ENCODE assay signal across 1 cellular context in the genomic region with DNA sequence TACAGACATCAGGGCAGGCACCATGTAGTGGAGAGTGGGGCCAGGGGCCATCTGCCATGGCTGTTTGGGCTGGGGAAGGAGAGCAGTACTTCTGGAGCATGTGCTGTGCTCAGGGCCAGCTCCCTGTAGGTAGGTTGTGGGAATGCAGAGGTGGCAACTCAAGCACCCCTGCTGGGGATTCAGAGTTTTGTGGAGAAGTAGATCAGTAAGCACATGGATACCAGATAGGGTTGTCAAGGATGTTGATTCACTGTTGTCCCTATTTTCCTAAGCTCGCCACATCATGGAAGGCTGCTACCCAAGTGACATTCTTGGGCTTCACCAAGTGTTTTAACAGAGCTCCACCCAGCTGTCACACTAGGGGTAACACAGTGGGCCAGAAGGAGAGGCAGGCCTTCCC.
TF ChIP-seq lines count a peak whose summit lies in the region.

No MANE protein-coding gene starts in this region.

TF ChIP-seq in GM23338, 12 proteins besides CTCF, POLR2A, EP300 and RAD21 (continued from another document):
- TF ChIP-seq, protein P1, sequence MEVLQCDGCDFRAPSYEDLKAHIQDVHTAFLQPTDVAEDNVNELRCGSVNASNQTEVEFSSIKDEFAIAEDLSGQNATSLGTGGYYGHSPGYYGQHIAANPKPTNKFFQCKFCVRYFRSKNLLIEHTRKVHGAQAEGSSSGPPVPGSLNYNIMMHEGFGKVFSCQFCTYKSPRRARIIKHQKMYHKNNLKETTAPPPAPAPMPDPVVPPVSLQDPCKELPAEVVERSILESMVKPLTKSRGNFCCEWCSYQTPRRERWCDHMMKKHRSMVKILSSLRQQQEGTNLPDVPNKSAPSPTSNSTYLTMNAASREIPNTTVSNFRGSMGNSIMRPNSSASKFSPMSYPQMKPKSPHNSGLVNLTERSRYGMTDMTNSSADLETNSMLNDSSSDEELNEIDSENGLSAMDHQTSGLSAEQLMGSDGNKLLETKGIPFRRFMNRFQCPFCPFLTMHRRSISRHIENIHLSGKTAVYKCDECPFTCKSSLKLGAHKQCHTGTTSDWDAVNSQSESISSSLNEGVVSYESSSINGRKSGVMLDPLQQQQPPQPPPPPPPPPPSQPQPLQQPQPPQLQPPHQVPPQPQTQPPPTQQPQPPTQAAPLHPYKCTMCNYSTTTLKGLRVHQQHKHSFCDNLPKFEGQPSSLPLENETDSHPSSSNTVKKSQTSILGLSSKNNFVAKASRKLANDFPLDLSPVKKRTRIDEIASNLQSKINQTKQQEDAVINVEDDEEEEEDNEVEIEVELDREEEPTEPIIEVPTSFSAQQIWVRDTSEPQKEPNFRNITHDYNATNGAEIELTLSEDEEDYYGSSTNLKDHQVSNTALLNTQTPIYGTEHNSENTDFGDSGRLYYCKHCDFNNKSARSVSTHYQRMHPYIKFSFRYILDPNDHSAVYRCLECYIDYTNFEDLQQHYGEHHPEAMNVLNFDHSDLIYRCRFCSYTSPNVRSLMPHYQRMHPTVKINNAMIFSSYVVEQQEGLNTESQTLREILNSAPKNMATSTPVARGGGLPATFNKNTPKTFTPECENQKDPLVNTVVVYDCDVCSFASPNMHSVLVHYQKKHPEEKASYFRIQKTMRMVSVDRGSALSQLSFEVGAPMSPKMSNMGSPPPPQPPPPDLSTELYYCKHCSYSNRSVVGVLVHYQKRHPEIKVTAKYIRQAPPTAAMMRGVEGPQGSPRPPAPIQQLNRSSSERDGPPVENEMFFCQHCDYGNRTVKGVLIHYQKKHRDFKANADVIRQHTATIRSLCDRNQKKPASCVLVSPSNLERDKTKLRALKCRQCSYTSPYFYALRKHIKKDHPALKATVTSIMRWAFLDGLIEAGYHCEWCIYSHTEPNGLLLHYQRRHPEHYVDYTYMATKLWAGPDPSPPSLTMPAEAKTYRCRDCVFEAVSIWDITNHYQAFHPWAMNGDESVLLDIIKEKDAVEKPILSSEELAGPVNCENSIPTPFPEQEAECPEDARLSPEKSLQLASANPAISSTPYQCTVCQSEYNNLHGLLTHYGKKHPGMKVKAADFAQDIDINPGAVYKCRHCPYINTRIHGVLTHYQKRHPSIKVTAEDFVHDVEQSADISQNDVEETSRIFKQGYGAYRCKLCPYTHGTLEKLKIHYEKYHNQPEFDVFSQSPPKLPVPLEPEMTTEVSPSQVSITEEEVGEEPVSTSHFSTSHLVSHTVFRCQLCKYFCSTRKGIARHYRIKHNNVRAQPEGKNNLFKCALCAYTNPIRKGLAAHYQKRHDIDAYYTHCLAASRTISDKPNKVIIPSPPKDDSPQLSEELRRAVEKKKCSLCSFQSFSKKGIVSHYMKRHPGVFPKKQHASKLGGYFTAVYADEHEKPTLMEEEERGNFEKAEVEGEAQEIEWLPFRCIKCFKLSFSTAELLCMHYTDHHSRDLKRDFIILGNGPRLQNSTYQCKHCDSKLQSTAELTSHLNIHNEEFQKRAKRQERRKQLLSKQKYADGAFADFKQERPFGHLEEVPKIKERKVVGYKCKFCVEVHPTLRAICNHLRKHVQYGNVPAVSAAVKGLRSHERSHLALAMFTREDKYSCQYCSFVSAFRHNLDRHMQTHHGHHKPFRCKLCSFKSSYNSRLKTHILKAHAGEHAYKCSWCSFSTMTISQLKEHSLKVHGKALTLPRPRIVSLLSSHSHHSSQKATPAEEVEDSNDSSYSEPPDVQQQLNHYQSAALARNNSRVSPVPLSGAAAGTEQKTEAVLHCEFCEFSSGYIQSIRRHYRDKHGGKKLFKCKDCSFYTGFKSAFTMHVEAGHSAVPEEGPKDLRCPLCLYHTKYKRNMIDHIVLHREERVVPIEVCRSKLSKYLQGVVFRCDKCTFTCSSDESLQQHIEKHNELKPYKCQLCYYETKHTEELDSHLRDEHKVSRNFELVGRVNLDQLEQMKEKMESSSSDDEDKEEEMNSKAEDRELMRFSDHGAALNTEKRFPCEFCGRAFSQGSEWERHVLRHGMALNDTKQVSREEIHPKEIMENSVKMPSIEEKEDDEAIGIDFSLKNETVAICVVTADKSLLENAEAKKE (CRISPR knock-in tag; IDR thresholded peaks at IDR 0.05), result no peak
- no peak for TF ChIP-seq EZH2 (IDR thresholded peaks at IDR 0.05; ENCODE audit: low read depth, unreplicated experiment)
- TF ChIP-seq, protein P2, sequence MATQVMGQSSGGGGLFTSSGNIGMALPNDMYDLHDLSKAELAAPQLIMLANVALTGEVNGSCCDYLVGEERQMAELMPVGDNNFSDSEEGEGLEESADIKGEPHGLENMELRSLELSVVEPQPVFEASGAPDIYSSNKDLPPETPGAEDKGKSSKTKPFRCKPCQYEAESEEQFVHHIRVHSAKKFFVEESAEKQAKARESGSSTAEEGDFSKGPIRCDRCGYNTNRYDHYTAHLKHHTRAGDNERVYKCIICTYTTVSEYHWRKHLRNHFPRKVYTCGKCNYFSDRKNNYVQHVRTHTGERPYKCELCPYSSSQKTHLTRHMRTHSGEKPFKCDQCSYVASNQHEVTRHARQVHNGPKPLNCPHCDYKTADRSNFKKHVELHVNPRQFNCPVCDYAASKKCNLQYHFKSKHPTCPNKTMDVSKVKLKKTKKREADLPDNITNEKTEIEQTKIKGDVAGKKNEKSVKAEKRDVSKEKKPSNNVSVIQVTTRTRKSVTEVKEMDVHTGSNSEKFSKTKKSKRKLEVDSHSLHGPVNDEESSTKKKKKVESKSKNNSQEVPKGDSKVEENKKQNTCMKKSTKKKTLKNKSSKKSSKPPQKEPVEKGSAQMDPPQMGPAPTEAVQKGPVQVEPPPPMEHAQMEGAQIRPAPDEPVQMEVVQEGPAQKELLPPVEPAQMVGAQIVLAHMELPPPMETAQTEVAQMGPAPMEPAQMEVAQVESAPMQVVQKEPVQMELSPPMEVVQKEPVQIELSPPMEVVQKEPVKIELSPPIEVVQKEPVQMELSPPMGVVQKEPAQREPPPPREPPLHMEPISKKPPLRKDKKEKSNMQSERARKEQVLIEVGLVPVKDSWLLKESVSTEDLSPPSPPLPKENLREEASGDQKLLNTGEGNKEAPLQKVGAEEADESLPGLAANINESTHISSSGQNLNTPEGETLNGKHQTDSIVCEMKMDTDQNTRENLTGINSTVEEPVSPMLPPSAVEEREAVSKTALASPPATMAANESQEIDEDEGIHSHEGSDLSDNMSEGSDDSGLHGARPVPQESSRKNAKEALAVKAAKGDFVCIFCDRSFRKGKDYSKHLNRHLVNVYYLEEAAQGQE (IDR thresholded peaks at IDR 0.05; ENCODE audit: unreplicated experiment), result no peak
- TF ChIP-seq CREB1 (CRISPR knock-in tag; IDR thresholded peaks at IDR 0.05; ENCODE audit: low read depth), result no peak
- no peak for TF ChIP-seq STAT1 (IDR thresholded peaks at IDR 0.05; ENCODE audit: unreplicated experiment)
- no peak for TF ChIP-seq JUNB (IDR thresholded peaks at IDR 0.05; ENCODE audit: unreplicated experiment)
- no peak for TF ChIP-seq POLR2AphosphoS5 (IDR thresholded peaks at IDR 0.05; ENCODE audit: low read depth)
- TF ChIP-seq EZH2phosphoT487 (IDR thresholded peaks at IDR 0.05; ENCODE audit: unreplicated experiment), result no peak
- no peak for TF ChIP-seq ZNF331 (CRISPR knock-in tag; IDR thresholded peaks at IDR 0.05; ENCODE audit: low read depth)
- TF ChIP-seq, protein P3, sequence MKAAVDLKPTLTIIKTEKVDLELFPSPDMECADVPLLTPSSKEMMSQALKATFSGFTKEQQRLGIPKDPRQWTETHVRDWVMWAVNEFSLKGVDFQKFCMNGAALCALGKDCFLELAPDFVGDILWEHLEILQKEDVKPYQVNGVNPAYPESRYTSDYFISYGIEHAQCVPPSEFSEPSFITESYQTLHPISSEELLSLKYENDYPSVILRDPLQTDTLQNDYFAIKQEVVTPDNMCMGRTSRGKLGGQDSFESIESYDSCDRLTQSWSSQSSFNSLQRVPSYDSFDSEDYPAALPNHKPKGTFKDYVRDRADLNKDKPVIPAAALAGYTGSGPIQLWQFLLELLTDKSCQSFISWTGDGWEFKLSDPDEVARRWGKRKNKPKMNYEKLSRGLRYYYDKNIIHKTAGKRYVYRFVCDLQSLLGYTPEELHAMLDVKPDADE (IDR thresholded peaks at IDR 0.05), result no peak
- no peak for TF ChIP-seq NANOG (IDR thresholded peaks at IDR 0.05; ENCODE audit: borderline replicate concordance)
